Comparison of ENCODE assay signal across 19 cellular contexts in the genomic region with DNA sequence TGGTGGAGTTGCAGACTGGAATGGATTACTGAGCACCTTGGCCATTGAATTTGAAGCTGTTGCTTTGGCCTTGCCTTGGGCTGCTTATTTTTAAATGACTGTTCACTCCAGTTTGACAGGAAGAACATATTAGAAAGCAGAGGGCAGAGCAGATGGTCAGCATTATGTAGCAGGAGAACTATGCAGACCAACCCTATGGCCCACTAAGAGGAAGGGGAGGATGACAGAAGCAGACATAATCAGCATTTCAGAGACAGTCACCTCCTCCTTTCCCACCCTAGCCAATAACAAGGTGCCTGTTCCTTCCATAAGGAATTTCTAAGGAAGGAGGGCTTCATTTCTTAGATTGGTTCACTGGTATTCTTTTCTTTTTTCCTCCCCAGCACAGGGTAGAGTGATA. TPM values are rescaled to one million over a fixed set of nuclear protein-coding genes. Genes with fewer than 3 reads are reported as not detected.
DNase-seq lines count a peak whose midpoint lies in the region; ATAC-seq and TF ChIP-seq lines count a peak whose summit lies in the region.
"Had no signal": no experiment of that assay in that cellular context is flagged by ENCODE, and none has a peak within 500 bp of the region (broad histone marks: within the 10 kb centered on the region; RNA-seq: fewer than 3 reads in every experiment).

No MANE protein-coding gene starts in this region.

- no peak overlapping the region for H3K4me3 ChIP-seq in PC-3 (ENCODE audit: low read length)
- H3K4me3 ChIP-seq in epithelial cell of esophagus (ENCODE audit: low read length), result no peak overlapping the region
- no peak overlapping the region for H3K4me3 ChIP-seq in parathyroid adenoma (ENCODE audit: low read depth, low read length)
- no peak overlapping the region for H3K4me3 ChIP-seq in CD8-positive, alpha-beta memory T cell (ENCODE audit: low read length)
- H3K4me3 ChIP-seq in lower lobe of right lung, result no peak overlapping the region
- H3K4me3 ChIP-seq: body of pancreas, right lobe of liver, SJSA1 had no signal

- H3K9ac ChIP-seq in PC-3 (ENCODE audit: low read length) (no peak overlapping the region), parathyroid adenoma (no peak overlapping the region)

- H3K4me1 Mint-ChIP-seq in CD8-positive, alpha-beta memory T cell, result no peaks in the 10 kb centered on the region
- H3K4me1 Mint-ChIP-seq in activated CD4-positive, alpha-beta memory T cell treated with anti-CD3 and anti-CD28 coated beads for 36 hours (ENCODE audit: low read depth), result peaks cover 2% of the 10 kb centered on the region

- BruUV-seq in PC-3 (replicated peaks; lab: Mats Ljungman, UMichigan), result no TSS peak

- H3K27ac ChIP-seq in PC-3 (ENCODE audit: low read length) (no peak overlapping the region), parathyroid adenoma (no peak overlapping the region), lower lobe of right lung (no peak overlapping the region)
- no peak overlapping the region for H3K27ac ChIP-seq in CD8-positive, alpha-beta memory T cell (ENCODE audit: low read depth, low read length)
- H3K27ac ChIP-seq: body of pancreas, right lobe of liver, SJSA1 had no signal

- H3K4me3 Mint-ChIP-seq in CD8-positive, alpha-beta memory T cell, result no peak overlapping the region
- no peak overlapping the region for H3K4me3 Mint-ChIP-seq in activated CD4-positive, alpha-beta memory T cell treated with anti-CD3 and anti-CD28 coated beads for 36 hours
- H3K4me3 Mint-ChIP-seq: activated naive CD4-positive, alpha-beta T cell treated with anti-CD3 and anti-CD28 coated beads for 36 hours had no signal

- no peak for ATAC-seq in PC-3
- no peak for ATAC-seq in lower lobe of right lung
- ATAC-seq in GM21576 (IDR thresholded peaks at IDR 0.05; ENCODE audit: unreplicated experiment), result no peak
- ATAC-seq: body of pancreas, right lobe of liver had no signal

- no peaks in the 10 kb centered on the region for H3K36me3 Mint-ChIP-seq in CD8-positive, alpha-beta memory T cell
- H3K36me3 Mint-ChIP-seq in activated CD4-positive, alpha-beta memory T cell treated with anti-CD3 and anti-CD28 coated beads for 36 hours, result no peaks in the 10 kb centered on the region

- DNase-seq in EL (peak; percentile 51), PC-3 (peak; percentile 9), epithelial cell of esophagus (ENCODE audit: low read depth) (peak; percentile 14), lower lobe of right lung (no peak)
- no peak for DNase-seq in CD8-positive, alpha-beta memory T cell
- no peak for DNase-seq in activated CD4-positive, alpha-beta memory T cell treated with anti-CD3 and anti-CD28 coated beads for 36 hours
- DNase-seq: activated CD4-positive, alpha-beta T cell treated with anti-CD3 and anti-CD28 coated beads for 4 hours; activated naive CD4-positive, alpha-beta T cell treated with anti-CD3 and anti-CD28 coated beads for 36 hours; body of pancreas; kidney glomerular epithelial cell; occipital lobe; right lobe of liver; substantia nigra; T1000 had no signal

- H3K79me2 ChIP-seq in PC-3 (ENCODE audit: low read length) (no peaks in the 10 kb centered on the region), parathyroid adenoma (no peaks in the 10 kb centered on the region)

- POLR2A ChIA-PET in PC-3 (lab: Charles Lee; ENCODE audit: unreplicated experiment), result no interaction called here
- POLR2A ChIA-PET in CD8-positive, alpha-beta memory T cell (lab: Charles Lee), result no interaction called here
- POLR2A ChIA-PET in activated CD4-positive, alpha-beta memory T cell treated with anti-CD3 and anti-CD28 coated beads for 36 hours (lab: Charles Lee), result no interaction called here

- H3K9me3 Mint-ChIP-seq in CD8-positive, alpha-beta memory T cell, result no peaks in the 10 kb centered on the region
- no peaks in the 10 kb centered on the region for H3K9me3 Mint-ChIP-seq in activated CD4-positive, alpha-beta memory T cell treated with anti-CD3 and anti-CD28 coated beads for 36 hours
- H3K9me3 Mint-ChIP-seq: activated naive CD4-positive, alpha-beta T cell treated with anti-CD3 and anti-CD28 coated beads for 36 hours had no signal

- intact Hi-C loops in PC-3 (cut with micrococcal nuclease) (loop anchor here (2.0 to 5.0 kb wide), 2 partner anchors 13 to 1240 kb away; a partner anchor contains a TSS), lower lobe of right lung (cut with DNase I) (no loop called here)
- intact Hi-C loops in activated CD4-positive, alpha-beta memory T cell treated with anti-CD3 and anti-CD28 coated beads for 36 hours (cut with micrococcal nuclease), result no loop called here

- H3K9me2 ChIP-seq in PC-3 (replicated peaks; ENCODE audit: low read length), result no peaks in the 10 kb centered on the region

- H3K27me3 ChIP-seq in PC-3 (ENCODE audit: low read length) (no peaks in the 10 kb centered on the region), parathyroid adenoma (ENCODE audit: control insufficient read depth, insufficient read depth, low read length) (no peaks in the 10 kb centered on the region), lower lobe of right lung (ENCODE audit: low read depth) (no peaks in the 10 kb centered on the region)
- H3K27me3 ChIP-seq in CD8-positive, alpha-beta memory T cell (ENCODE audit: insufficient read depth, low read length, poor library complexity, severe bottlenecking), result no peaks in the 10 kb centered on the region
- H3K27me3 ChIP-seq: body of pancreas, right lobe of liver, SJSA1 had no signal

- peaks cover 8 to 16% of the 10 kb centered on the region in 2 donors for H3K27me3 Mint-ChIP-seq in CD8-positive, alpha-beta memory T cell
- peaks cover 5% of the 10 kb centered on the region for H3K27me3 Mint-ChIP-seq in activated CD4-positive, alpha-beta memory T cell treated with anti-CD3 and anti-CD28 coated beads for 36 hours

- CTCF ChIA-PET in PC-3 (lab: Charles Lee), result interaction anchor here (0.6 kb wide), 1 partner anchor 65 kb away, joined by 9 read pairs; no protein-coding TSS in a partner anchor
- CTCF ChIA-PET in CD8-positive, alpha-beta memory T cell (lab: Charles Lee), result interaction anchor here (1.4 to 3.2 kb wide), 2 partner anchors 9 to 13 kb away, joined by 5 to 9 read pairs; no protein-coding TSS in a partner anchor
- CTCF ChIA-PET in activated CD4-positive, alpha-beta memory T cell treated with anti-CD3 and anti-CD28 coated beads for 36 hours (lab: Charles Lee), result interaction anchor here (0.7 to 1.1 kb wide), 2 partner anchors 13 to 222 kb away, joined by 3 to 4 read pairs; no protein-coding TSS in a partner anchor

- H3K4me1 ChIP-seq in PC-3 (ENCODE audit: insufficient read depth, low read length) (peaks cover 30% of the 10 kb centered on the region), parathyroid adenoma (peaks cover 7% of the 10 kb centered on the region), lower lobe of right lung (no peaks in the 10 kb centered on the region)
- H3K4me1 ChIP-seq in CD8-positive, alpha-beta memory T cell (ENCODE audit: insufficient read depth, low read length), result no peaks in the 10 kb centered on the region
- H3K4me1 ChIP-seq: body of pancreas, right lobe of liver had no signal

- no peaks in the 10 kb centered on the region for H3F3A ChIP-seq in PC-3 (ENCODE audit: low read length, unreplicated experiment)

- TF ChIP-seq CTCF in PC-3 (conservative IDR thresholded peaks at IDR 0.05; ENCODE audit: low read depth, low read length) (no peak), epithelial cell of esophagus (IDR thresholded peaks at IDR 0.05; ENCODE audit: insufficient read depth, low read depth, low read length, missing control alignments) (no peak), parathyroid adenoma (IDR thresholded peaks at IDR 0.05) (no peak), lower lobe of right lung (IDR thresholded peaks at IDR 0.05) (no peak)

- no peak overlapping the region for H3K27ac Mint-ChIP-seq in CD8-positive, alpha-beta memory T cell
- H3K27ac Mint-ChIP-seq in activated CD4-positive, alpha-beta memory T cell treated with anti-CD3 and anti-CD28 coated beads for 36 hours, result no peak overlapping the region
- H3K27ac Mint-ChIP-seq: activated naive CD4-positive, alpha-beta T cell treated with anti-CD3 and anti-CD28 coated beads for 36 hours had no signal

- H3K4me2 ChIP-seq in PC-3 (ENCODE audit: low read length) (no peak overlapping the region), parathyroid adenoma (ENCODE audit: low read length) (no peak overlapping the region)

- no peaks in the 10 kb centered on the region for H3K36me3 ChIP-seq in PC-3 (ENCODE audit: low read depth, low read length)
- no peaks in the 10 kb centered on the region for H3K36me3 ChIP-seq in parathyroid adenoma (ENCODE audit: control insufficient read depth, insufficient read depth, low read length)
- no peaks in the 10 kb centered on the region for H3K36me3 ChIP-seq in CD8-positive, alpha-beta memory T cell (ENCODE audit: insufficient read depth, low read length)
- H3K36me3 ChIP-seq in lower lobe of right lung, result no peaks in the 10 kb centered on the region
- H3K36me3 ChIP-seq: right lobe of liver, SJSA1 had no signal

- H2AFZ ChIP-seq in PC-3 (ENCODE audit: low read length) (no peak overlapping the region), parathyroid adenoma (peak overlapping the region; percentile 19)

- H3K9me3 ChIP-seq in PC-3 (ENCODE audit: low read length) (no peaks in the 10 kb centered on the region), parathyroid adenoma (ENCODE audit: control insufficient read depth, low read length) (no peaks in the 10 kb centered on the region), lower lobe of right lung (no peaks in the 10 kb centered on the region)
- no peaks in the 10 kb centered on the region for H3K9me3 ChIP-seq in CD8-positive, alpha-beta memory T cell (ENCODE audit: low read length)
- H3K9me3 ChIP-seq: body of pancreas, right lobe of liver, SJSA1 had no signal

- H4K20me1 ChIP-seq in PC-3 (ENCODE audit: low read length), result no peaks in the 10 kb centered on the region

RNA-seq across cellular contexts. Expression of a gene that starts 2.4 kb away (rescaled TPM):
- 0.23 and 1.8 TPM in 2 replicates for total RNA-seq in PC-3 (2014; rRNA removed)
- not detected for total RNA-seq in CD8-positive, alpha-beta memory T cell
- polyA plus RNA-seq in CD8-positive, alpha-beta memory T cell, result 0.43 TPM
- not detected for total RNA-seq in lower lobe of right lung
- total RNA-seq in activated CD4-positive, alpha-beta memory T cell treated with anti-CD3 and anti-CD28 coated beads for 36 hours, result not detected
- total RNA-seq: activated naive CD4-positive, alpha-beta T cell treated with anti-CD3 and anti-CD28 coated beads for 36 hours; body of pancreas; MCF 10A; occipital lobe; OCI-LY7 had no signal

Comparison
In these comparisons a context has a peak if more than half of its experiments do, and no peak if none do; other contexts are left out.
1. DNase-seq: peak in EL (single experiment), PC-3 (single experiment) and epithelial cell of esophagus (single experiment); none in CD8-positive, alpha-beta memory T cell (0 of 5), lower lobe of right lung (single experiment) and activated CD4-positive, alpha-beta memory T cell treated with anti-CD3 and anti-CD28 coated beads for 36 hours (single experiment).